Comparison of ENCODE assay signal across 32 cellular contexts in the genomic region with DNA sequence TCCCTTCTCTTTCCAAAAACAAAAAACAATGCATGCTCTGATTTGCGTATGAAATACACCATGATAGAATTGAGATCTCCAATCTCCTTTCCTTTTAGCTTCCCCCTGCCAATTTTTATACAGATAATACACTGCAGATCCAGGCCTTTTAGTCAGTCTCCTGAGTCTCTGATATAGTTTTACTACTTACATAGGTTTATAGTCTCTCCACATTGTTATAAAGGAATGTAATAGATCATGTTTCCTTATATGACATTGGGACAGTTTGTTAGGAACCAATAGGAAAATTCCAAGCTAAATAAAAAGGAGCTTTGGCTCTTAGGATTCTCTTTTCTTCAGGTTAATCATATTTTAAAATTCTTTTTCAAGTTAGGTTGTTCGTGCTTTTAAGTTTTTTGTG.
"Had no signal": no experiment of that assay in that cellular context is flagged by ENCODE, and none has a peak within 500 bp of the region (broad histone marks: within the 10 kb centered on the region; RNA-seq: fewer than 3 reads in every experiment).

No MANE protein-coding gene starts in this region.

- H3K27me3 ChIP-seq: body of pancreas, breast epithelium, Peyer's patch, SJSA1 had no signal

- H3K27ac ChIP-seq: body of pancreas, breast epithelium, Peyer's patch, SJSA1 had no signal

- H3K9me3 ChIP-seq: body of pancreas, breast epithelium, Peyer's patch, SJSA1, SK-N-SH had no signal

- H3K4me3 Mint-ChIP-seq: activated B cell treated with CpG ODN at 0.5 μM for 24 hours; activated CD4-positive, alpha-beta memory T cell treated with anti-CD3 and anti-CD28 coated beads for 36 hours; activated naive CD8-positive, alpha-beta T cell treated with anti-CD3 and anti-CD28 coated beads, Interleukin-2, amount 10 ng/mL, durations not matched to agents 7 days and 5 days; activated T-cell treated with anti-CD3 and anti-CD28 coated beads, Interleukin-2, amount 50 U/mL, for 4 hours; activated T-helper 1 cell treated with anti-CD3 and anti-CD28 coated beads, Interleukin-12 subunit alpha, Interleukin-12 subunit beta, Interleukin-2, Interleukin-4 antibody, amounts not matched to agents 30 ng/mL and 10 ng/mL and 1 ng/mL, durations not matched to agents 14 hours and 24 hours and 36 hours; T-helper 1 cell treated with Interleukin-12 subunit alpha and Interleukin-12 subunit beta and Interleukin-4 antibody, amounts not matched to agents 30 μg/mL and 1 μg/mL, for 36 hours; T-helper 2 cell treated with Interferon-gamma antibody and Interleukin-4, amounts not matched to agents 5 μg/mL and 100 μg/mL, for 36 hours had no signal

- H3K36me3 ChIP-seq: breast epithelium had no signal

- ATAC-seq: activated T-cell treated with anti-CD3 and anti-CD28 coated beads, Interleukin-2, amount 50 U/mL, for 4 hours; body of pancreas had no signal

- DNase-seq: activated B cell treated with CpG ODN at 0.5 μM for 24 hours; activated CD4-positive, alpha-beta memory T cell treated with anti-CD3 and anti-CD28 coated beads for 36 hours; activated CD4-positive, alpha-beta T cell treated with anti-CD3 and anti-CD28 coated beads for 4 hours; activated CD4-positive, alpha-beta T cell treated with anti-CD3 and anti-CD28 coated beads, Interleukin-2, amount 50 U/mL, for 1 hour; activated CD4-positive, CD25-positive, alpha-beta regulatory T cell treated with anti-CD3 and anti-CD28 coated beads, Interleukin-2, amount 50 U/mL, for 72 hours; activated CD8-positive, alpha-beta memory T cell treated with anti-CD3 and anti-CD28 coated beads, Interleukin-2, amount 50 U/mL, for 4 hours; activated naive CD4-positive, alpha-beta T cell treated with anti-CD3 and anti-CD28 coated beads, Interleukin-2, amount 50 U/mL, for 16 hours; activated naive CD8-positive, alpha-beta T cell treated with anti-CD3 and anti-CD28 coated beads, Interleukin-2, amount 10 ng/mL, durations not matched to agents 7 days and 5 days; activated T-cell treated with anti-CD3 and anti-CD28 coated beads for 4 hours; activated T-cell treated with anti-CD3 and anti-CD28 coated beads, Interleukin-2, amount 50 U/mL, for 4 hours; amygdala; body of pancreas; Kasumi-1; MM.1S; MV-4-11; NCI-H1092; NCI-H1436 treated with DMSO at 0.1 percent for 48 hours; NCI-H1694 treated with DMSO at 0.1 percent for 48 hours; NCI-H2029; NCI-H345; NCI-H524 treated with DMSO at 0.1 percent for 48 hours; Peyer's patch; RPMI8226; SHP77 treated with DMSO at 0.1 percent for 48 hours; SK-N-SH had no signal

- H3K9me3 Mint-ChIP-seq: activated B cell treated with CpG ODN at 0.5 μM for 24 hours; activated CD4-positive, alpha-beta memory T cell treated with anti-CD3 and anti-CD28 coated beads for 36 hours; activated naive CD8-positive, alpha-beta T cell treated with anti-CD3 and anti-CD28 coated beads, Interleukin-2, amount 10 ng/mL, durations not matched to agents 7 days and 5 days; activated T-cell treated with anti-CD3 and anti-CD28 coated beads, Interleukin-2, amount 50 U/mL, for 4 hours; activated T-helper 1 cell treated with anti-CD3 and anti-CD28 coated beads, Interleukin-12 subunit alpha, Interleukin-12 subunit beta, Interleukin-2, Interleukin-4 antibody, amounts not matched to agents 30 ng/mL and 10 ng/mL and 1 ng/mL, durations not matched to agents 14 hours and 24 hours and 36 hours; T-helper 1 cell treated with Interleukin-12 subunit alpha and Interleukin-12 subunit beta and Interleukin-4 antibody, amounts not matched to agents 30 μg/mL and 1 μg/mL, for 36 hours; T-helper 2 cell treated with Interferon-gamma antibody and Interleukin-4, amounts not matched to agents 5 μg/mL and 100 μg/mL, for 36 hours had no signal

- H3K9ac ChIP-seq: SK-N-SH had no signal

- H3K27me3 Mint-ChIP-seq: activated B cell treated with CpG ODN at 0.5 μM for 24 hours; activated CD4-positive, alpha-beta memory T cell treated with anti-CD3 and anti-CD28 coated beads for 36 hours; activated naive CD8-positive, alpha-beta T cell treated with anti-CD3 and anti-CD28 coated beads, Interleukin-2, amount 10 ng/mL, durations not matched to agents 7 days and 5 days had no signal

- H3K9me2 ChIP-seq: SK-N-SH had no signal

- H3K4me2 ChIP-seq: SK-N-SH had no signal

- H3K4me1 Mint-ChIP-seq: activated B cell treated with CpG ODN at 0.5 μM for 24 hours had no signal

- H3K27ac Mint-ChIP-seq: activated B cell treated with CpG ODN at 0.5 μM for 24 hours; activated CD4-positive, alpha-beta memory T cell treated with anti-CD3 and anti-CD28 coated beads for 36 hours; activated naive CD8-positive, alpha-beta T cell treated with anti-CD3 and anti-CD28 coated beads, Interleukin-2, amount 10 ng/mL, durations not matched to agents 7 days and 5 days; activated T-helper 1 cell treated with anti-CD3 and anti-CD28 coated beads, Interleukin-12 subunit alpha, Interleukin-12 subunit beta, Interleukin-2, Interleukin-4 antibody, amounts not matched to agents 30 ng/mL and 10 ng/mL and 1 ng/mL, durations not matched to agents 14 hours and 24 hours and 36 hours; T-helper 1 cell treated with Interleukin-12 subunit alpha and Interleukin-12 subunit beta and Interleukin-4 antibody, amounts not matched to agents 30 μg/mL and 1 μg/mL, for 36 hours; T-helper 2 cell treated with Interferon-gamma antibody and Interleukin-4, amounts not matched to agents 5 μg/mL and 100 μg/mL, for 36 hours had no signal

- H3K4me3 ChIP-seq: body of pancreas, breast epithelium, Peyer's patch, SJSA1 had no signal

- H3K4me1 ChIP-seq: breast epithelium, Peyer's patch had no signal

- FAIRE-seq: astrocyte, TTC549 had no signal
